Comparison of ENCODE assay signal across 16 cellular contexts in the genomic region with DNA sequence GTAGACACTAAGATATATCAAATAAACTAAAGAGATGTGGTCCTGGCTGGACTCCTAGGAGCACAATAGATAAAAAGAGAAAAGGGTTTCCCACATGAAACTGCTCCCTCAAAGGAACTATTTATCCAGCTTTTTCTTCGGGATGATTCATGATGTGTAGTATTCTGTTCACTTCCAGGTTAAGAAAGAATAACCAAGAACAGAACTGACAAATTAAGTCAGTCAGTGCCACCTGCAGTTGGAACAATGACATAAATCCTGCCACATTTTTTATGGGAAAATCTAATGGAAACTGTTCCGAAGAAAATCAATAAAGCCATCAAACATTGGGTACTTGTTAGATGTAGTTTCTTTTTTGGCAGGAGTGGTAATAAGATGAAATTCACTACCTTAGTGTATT.
A peak's percentile ranks its signal among the peaks of the same experiment; 100 is the strongest.
DNase-seq lines count a peak whose midpoint lies in the region; ATAC-seq lines count a peak whose summit lies in the region.
"Had no signal": no experiment of that assay in that cellular context is flagged by ENCODE, and none has a peak within 500 bp of the region (broad histone marks: within the 10 kb centered on the region; RNA-seq: fewer than 3 reads in every experiment).

No MANE protein-coding gene starts in this region.

- intact Hi-C loops in left colon (cut with DNase I, micrococcal nuclease), result no loop called here

- in situ Hi-C loops in SK-MEL-5 (cut with HindIII; ENCODE audit: low pct_unique_long_range_greater_than_20kb, low sequenced_read_pairs), result no loop called here

- peak; percentile 12 for DNase-seq in COR-L47 (lab: John Stamatoyannopoulos, UW)
- peak; percentile 80 for DNase-seq in HT1080 (ENCODE audit: low read depth)
- DNase-seq in SK-MEL-5 (ENCODE audit: low read depth, low spot score), result peak; percentile 54
- peak; percentile 5 for DNase-seq in glomerular visceral epithelial cell (ENCODE audit: extremely low spot score)
- DNase-seq in stimulated activated CD4-positive, alpha-beta T cell treated with anti-CD3 and anti-CD28 coated beads, Interleukin-15, amount 100 ng/mL, for 24 hours, result no peak
- no peak for DNase-seq in left colon
- DNase-seq: activated CD4-positive, alpha-beta T cell treated with anti-CD3 and anti-CD28 coated beads, Interleukin-2, amount 50 U/mL, for 4 hours; aorta; effector memory CD8-positive, alpha-beta T cell; glutamatergic neuron; kidney; stimulated activated CD4-positive, alpha-beta T cell treated with anti-CD3 and anti-CD28 coated beads, Interleukin-4, amount 100 ng/mL, for 24 hours; stimulated activated naive CD4-positive, alpha-beta T cell; T1000 had no signal

- ATAC-seq in HG03196 (IDR thresholded peaks at IDR 0.05; ENCODE audit: unreplicated experiment) (no peak), left colon (no peak), GM21381 (IDR thresholded peaks at IDR 0.05; ENCODE audit: unreplicated experiment) (no peak)
- ATAC-seq: effector memory CD8-positive, alpha-beta T cell had no signal

Comparison
In these comparisons a context has a peak if more than half of its experiments do, and no peak if none do; other contexts are left out.
1. DNase-seq: peak in COR-L47 (single experiment), HT1080 (single experiment), SK-MEL-5 (single experiment) and glomerular visceral epithelial cell (single experiment); none in stimulated activated CD4-positive, alpha-beta T cell treated with anti-CD3 and anti-CD28 coated beads, Interleukin-15, amount 100 ng/mL, for 24 hours (single experiment) and left colon (0 of 2).